15 cellular contexts compared by ENCODE assay signal in genomic region chr4:17665852-17666251, GRCh38.
"Had no signal": no experiment of that assay in that cellular context is flagged by ENCODE, and none has a peak within 500 bp of the region (broad histone marks: within the 10 kb centered on the region; RNA-seq: fewer than 3 reads in every experiment).

No MANE protein-coding gene starts in this region.

- ATAC-seq: heart left ventricle; naive thymus-derived CD4-positive, alpha-beta T cell; stimulated activated naive CD8-positive, alpha-beta T cell treated with anti-CD3 and anti-CD28 coated beads, Interleukin-15, Interleukin-2, amounts not matched to agents 100 U/mL and 50 U/mL, for 24 hours had no signal

- H3K9me3 ChIP-seq: heart left ventricle, neutrophil, right atrium auricular region, suprapubic skin, thyroid gland had no signal

- DNase-seq: dermis blood vessel endothelial cell; erythroblast; foreskin melanocyte; heart left ventricle; hippocampal formation; mesendoderm; naive thymus-derived CD4-positive, alpha-beta T cell; posterior cingulate gyrus; small intestine; stimulated activated CD4-positive, alpha-beta T cell treated with anti-CD3 and anti-CD28 coated beads, Interleukin-12 subunit alpha, Interleukin-12 subunit beta, amount 100 ng/mL, for 4 hours; stimulated activated naive CD8-positive, alpha-beta T cell treated with anti-CD3 and anti-CD28 coated beads, Interleukin-15, Interleukin-2, amounts not matched to agents 100 U/mL and 50 U/mL, for 24 hours; thyroid gland had no signal

- H3K4me3 ChIP-seq: heart left ventricle, right atrium auricular region, suprapubic skin, thyroid gland had no signal

- H3K27me3 ChIP-seq: heart left ventricle, neutrophil, right atrium auricular region, suprapubic skin, thyroid gland had no signal

- H3K27ac ChIP-seq: heart left ventricle, neutrophil, right atrium auricular region, suprapubic skin, thyroid gland had no signal

- H3K4me1 ChIP-seq: right atrium auricular region, suprapubic skin, thyroid gland had no signal

- H3K36me3 ChIP-seq: heart left ventricle, neutrophil, right atrium auricular region, suprapubic skin, thyroid gland had no signal
